Comparison of ENCODE assay signal across 8 cellular contexts in the genomic region with DNA sequence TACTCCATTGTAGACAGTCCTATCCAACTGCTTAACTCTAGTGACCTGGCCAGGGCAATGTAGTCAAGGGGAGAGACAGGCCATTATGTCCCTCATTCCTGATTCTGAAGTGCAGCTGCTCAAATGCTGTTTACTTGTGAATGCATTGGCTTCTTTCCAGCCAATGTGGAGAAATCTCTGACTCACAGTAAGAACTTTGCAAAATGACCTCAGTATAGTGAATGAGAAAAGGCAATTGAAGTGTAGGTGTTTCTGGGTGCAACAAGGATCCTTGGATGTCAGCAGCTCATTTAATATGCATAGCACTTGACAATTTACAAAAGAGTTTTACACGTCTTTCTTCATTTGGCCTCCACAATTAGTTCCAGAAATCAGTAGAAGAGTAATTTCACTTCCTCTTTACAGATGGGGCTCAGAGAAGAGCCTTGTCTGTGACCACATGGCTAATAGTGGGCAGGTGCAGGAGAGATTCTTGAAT.
DNase-seq lines count a peak whose midpoint lies in the region; ATAC-seq and TF ChIP-seq lines count a peak whose summit lies in the region.

No MANE protein-coding gene starts in this region.

- no peaks in the 10 kb centered on the region for H3K9me3 Mint-ChIP-seq in CD4-positive, alpha-beta T cell
- H3K9me3 Mint-ChIP-seq in HFFc6 (peaks cover 37% of the 10 kb centered on the region), Caco-2 (ENCODE audit: unreplicated experiment) (no peaks in the 10 kb centered on the region)

- CTCF ChIA-PET in CD4-positive, alpha-beta T cell (lab: Charles Lee) = no interaction called here
- CTCF ChIA-PET in Caco-2 (lab: Charles Lee) = no interaction called here

- ATAC-seq in GM19463 (IDR thresholded peaks at IDR 0.05; ENCODE audit: unreplicated experiment) = peak; percentile 93
- ATAC-seq in HG03354 (IDR thresholded peaks at IDR 0.05; ENCODE audit: poor library complexity, severe bottlenecking, unreplicated experiment) = peak; percentile 99
- ATAC-seq in CD4-positive, alpha-beta T cell (ENCODE audit: poor library complexity) = no peak

- peaks cover 6% of the 10 kb centered on the region for H3K27me3 Mint-ChIP-seq in CD4-positive, alpha-beta T cell
- H3K27me3 Mint-ChIP-seq in HFFc6 (ENCODE audit: insufficient read depth) = no peaks in the 10 kb centered on the region; the same call in 1 of the 2 replicates
- H3K27me3 Mint-ChIP-seq in Caco-2 (ENCODE audit: insufficient read depth, unreplicated experiment) = no peaks in the 10 kb centered on the region

- no peak overlapping the region for H3K27ac ChIP-seq in BLaER1
- no peak overlapping the region for H3K27ac ChIP-seq in epithelial cell of prostate
- no peak overlapping the region for H3K27ac ChIP-seq in CD4-positive, alpha-beta T cell (ENCODE audit: low read depth, low read length)

- no peak overlapping the region for H3K4me3 ChIP-seq in BLaER1
- no peak overlapping the region for H3K4me3 ChIP-seq in Caco-2 (ENCODE audit: low read depth, low read length)

- DNase-seq in epithelial cell of prostate (ENCODE audit: low read depth, low spot score) = peak; percentile 14
- no peak for DNase-seq in Kasumi-1 (lab: John Stamatoyannopoulos, UW)
- DNase-seq in CD4-positive, alpha-beta T cell = no peak
- DNase-seq in HFFc6 = no peak
- no peak for DNase-seq in Caco-2

- POLR2A ChIA-PET in CD4-positive, alpha-beta T cell (lab: Charles Lee) = interaction anchor here (0.6 kb wide), 1 partner anchor 1269 kb away, joined by 3 read pairs; no protein-coding TSS in a partner anchor
- POLR2A ChIA-PET in Caco-2 (lab: Charles Lee) = no interaction called here

- no peak overlapping the region for H3K27ac Mint-ChIP-seq in CD4-positive, alpha-beta T cell
- H3K27ac Mint-ChIP-seq in HFFc6 = no peak overlapping the region
- H3K27ac Mint-ChIP-seq in Caco-2 (ENCODE audit: unreplicated experiment) = no peak overlapping the region

- H3K9me3 ChIP-seq in BLaER1 = no peaks in the 10 kb centered on the region
- no peaks in the 10 kb centered on the region for H3K9me3 ChIP-seq in CD4-positive, alpha-beta T cell (ENCODE audit: control insufficient read depth, low read length)
- no peaks in the 10 kb centered on the region for H3K9me3 ChIP-seq in Caco-2

- no peaks in the 10 kb centered on the region for H4K20me1 ChIP-seq in BLaER1

- H3K36me3 Mint-ChIP-seq in CD4-positive, alpha-beta T cell (ENCODE audit: low read depth) = no peaks in the 10 kb centered on the region
- H3K36me3 Mint-ChIP-seq in HFFc6 (ENCODE audit: low read depth) (no peaks in the 10 kb centered on the region), Caco-2 (ENCODE audit: insufficient read depth, unreplicated experiment) (no peaks in the 10 kb centered on the region)

- H3K4me3 Mint-ChIP-seq in CD4-positive, alpha-beta T cell = no peak overlapping the region
- no peak overlapping the region for H3K4me3 Mint-ChIP-seq in HFFc6
- H3K4me3 Mint-ChIP-seq in Caco-2 (ENCODE audit: unreplicated experiment) = no peak overlapping the region

- H3K27me3 ChIP-seq in BLaER1 = no peaks in the 10 kb centered on the region
- H3K27me3 ChIP-seq in CD4-positive, alpha-beta T cell (ENCODE audit: control insufficient read depth, insufficient read depth, low read length) = no peaks in the 10 kb centered on the region
- no peaks in the 10 kb centered on the region for H3K27me3 ChIP-seq in Caco-2 (replicated peaks; ENCODE audit: control insufficient read depth, insufficient read depth, low read length)

- H3K4me1 Mint-ChIP-seq in CD4-positive, alpha-beta T cell (ENCODE audit: low read depth) = no peaks in the 10 kb centered on the region
- H3K4me1 Mint-ChIP-seq in HFFc6 (ENCODE audit: low read depth) (no peaks in the 10 kb centered on the region), Caco-2 (ENCODE audit: low read depth, unreplicated experiment) (no peaks in the 10 kb centered on the region)

- no TSS peak for BruUV-seq in Caco-2 (replicated peaks; lab: Mats Ljungman, UMichigan)

- no peak for TF ChIP-seq CTCF in CD4-positive, alpha-beta T cell (IDR thresholded peaks at IDR 0.05)
- TF ChIP-seq CTCF in HFFc6 (IDR thresholded peaks at IDR 0.05) = no peak
- no peak for TF ChIP-seq CTCF in Caco-2 (IDR thresholded peaks at IDR 0.05; ENCODE audit: insufficient read depth in 1 of 2, low read depth in 1 of 2, low read length in 1 of 2, severe bottlenecking in 1 of 2, unreplicated experiment in 1 of 2)

- intact Hi-C loops in CD4-positive, alpha-beta T cell (cut with DNase I, micrococcal nuclease) = no loop called here
- intact Hi-C loops in Caco-2 (cut with micrococcal nuclease; ENCODE audit: unreplicated experiment) = no loop called here

- peak overlapping the region; percentile 47 for H3K4me2 ChIP-seq in BLaER1

- no peak overlapping the region for H3K9ac ChIP-seq in BLaER1

- H3K4me1 ChIP-seq in BLaER1 (peaks cover 14% of the 10 kb centered on the region), Caco-2 (no peaks in the 10 kb centered on the region)

- H3K36me3 ChIP-seq in BLaER1 = no peaks in the 10 kb centered on the region
- no peaks in the 10 kb centered on the region for H3K36me3 ChIP-seq in Caco-2 (ENCODE audit: control insufficient read depth, insufficient read depth, low read length)
